In genomic region chr5:17234384-17234783, GRCh38 we compare ENCODE assay signal across 21 cellular contexts. TPM values are rescaled to one million over a fixed set of nuclear protein-coding genes. Genes with fewer than 3 reads are reported as not detected.
DNase-seq lines count a peak whose midpoint lies in the region; ATAC-seq and TF ChIP-seq lines count a peak whose summit lies in the region.
"Had no signal": no experiment of that assay in that cellular context is flagged by ENCODE, and none has a peak within 500 bp of the region (broad histone marks: within the 10 kb centered on the region; RNA-seq: fewer than 3 reads in every experiment).

No MANE protein-coding gene starts in this region.

- H2BK120ac ChIP-seq in mesenchymal stem cell (ENCODE audit: low read depth, low read length), result no peak overlapping the region

- no peaks in the 10 kb centered on the region; the same call in 1 of the 2 replicates for H3K9me3 ChIP-seq in SK-N-MC (ENCODE audit: low read depth, low read length)
- H3K9me3 ChIP-seq in mesenchymal stem cell (ENCODE audit: control insufficient read depth, low read length), result no peaks in the 10 kb centered on the region
- H3K9me3 ChIP-seq in spleen, result no peaks in the 10 kb centered on the region
- H3K9me3 ChIP-seq in transverse colon, result no peaks in the 10 kb centered on the region

- H2BK5ac ChIP-seq in mesenchymal stem cell (ENCODE audit: low read depth, low read length, poor library complexity, severe bottlenecking), result no peak overlapping the region

- peak overlapping the region in 2 of 4 donors; percentile 20 to 86 for H3K4me3 Mint-ChIP-seq in IgD-negative memory B cell
- H3K4me3 Mint-ChIP-seq in activated T-cell treated with anti-CD3 and anti-CD28 coated beads, Interleukin-2, amount 50 U/mL, for 4 hours, result no peak overlapping the region

- TF ChIP-seq EP300 in transverse colon (IDR thresholded peaks at IDR 0.05; ENCODE audit: low read depth), result no peak

- H4K8ac ChIP-seq in mesenchymal stem cell (ENCODE audit: low read length), result no peak overlapping the region

- H2AK5ac ChIP-seq in mesenchymal stem cell (ENCODE audit: low read length, severe bottlenecking), result no peak overlapping the region

- no peaks in the 10 kb centered on the region for H3K27me3 Mint-ChIP-seq in IgD-negative memory B cell
- H3K27me3 Mint-ChIP-seq in activated T-cell treated with anti-CD3 and anti-CD28 coated beads, Interleukin-2, amount 50 U/mL, for 4 hours (ENCODE audit: low read depth), result no peaks in the 10 kb centered on the region

- TF ChIP-seq POLR2A in spleen (IDR thresholded peaks at IDR 0.05) (no peak), transverse colon (IDR thresholded peaks at IDR 0.05) (no peak)

- H3K23ac ChIP-seq in mesenchymal stem cell (ENCODE audit: low read length in 2 of 2), result no peak overlapping the region

- intact Hi-C loops in spleen (cut with DNase I; ENCODE audit: low total_unique reads), result no loop called here
- intact Hi-C loops in transverse colon (cut with DNase I; ENCODE audit: low total_unique reads), result no loop called here

- no peak overlapping the region for H3K14ac ChIP-seq in mesenchymal stem cell (ENCODE audit: low read length in 2 of 2)

- H3K27ac Mint-ChIP-seq in IgD-negative memory B cell, result peak overlapping the region in 2 of 3 donors; percentile 71 to 76

- in situ Hi-C loops in transverse colon (cut with MboI; ENCODE audit: low pct_ligation_motif_present in 1 of 4, low pct_unique_long_range_greater_than_20kb in 1 of 4, low sequenced_read_pairs in 3 of 4), result no loop called here

- H3K4me1 Mint-ChIP-seq in IgD-negative memory B cell, result peaks cover 50 to 68% (median 68%) of the 10 kb centered on the region in 3 donors
- H3K4me1 Mint-ChIP-seq in activated T-cell treated with anti-CD3 and anti-CD28 coated beads, Interleukin-2, amount 50 U/mL, for 4 hours (ENCODE audit: low read depth), result no peaks in the 10 kb centered on the region

- H3K4me3 ChIP-seq in SK-N-MC (no peak overlapping the region), mesenchymal stem cell (ENCODE audit: insufficient read depth in 1 of 2, low read depth in 1 of 2, low read length in 2 of 2) (no peak overlapping the region), spleen (peak overlapping the region in 1 of 8 donors; percentile 36), transverse colon (no peak overlapping the region), coronary artery (no peak overlapping the region)

- no peak overlapping the region for H2BK15ac ChIP-seq in mesenchymal stem cell (ENCODE audit: low read depth, poor library complexity, severe bottlenecking)

- WGBS in mesenchymal stem cell, result 74% methylated on average over 4 of the region's 4 CpGs
- WGBS in spleen, 5 donors, result 75 to 86% (median 78%) methylated on average over 4 of the region's 4 CpGs
- WGBS in transverse colon (ENCODE audit: low coverage in 1 of 2), 2 donors, result 78 to 82% methylated on average over 4 of the region's 4 CpGs

- H4K91ac ChIP-seq in mesenchymal stem cell (ENCODE audit: low read length), result no peak overlapping the region

- H3K4me2 ChIP-seq in mesenchymal stem cell (ENCODE audit: low read length, poor library complexity, severe bottlenecking), result no peak overlapping the region

- ATAC-seq in activated T-cell treated with anti-CD3 and anti-CD28 coated beads, Interleukin-2, amount 50 U/mL, for 4 hours, result no peak
- ATAC-seq: HepG2 had no signal

- H3K36me3 ChIP-seq in SK-N-MC (ENCODE audit: insufficient read depth, low read length) (peaks cover 79% of the 10 kb centered on the region), mesenchymal stem cell (ENCODE audit: control insufficient read depth in 1 of 2, insufficient read depth in 2 of 2, low read depth in 1 of 2, low read length in 2 of 2) (peaks cover 6 to 67% of the 10 kb centered on the region in 2 experiments), spleen (peaks cover 0 to 28% (median 0%) of the 10 kb centered on the region in 6 donors), transverse colon (no peaks in the 10 kb centered on the region)

- H2AFZ ChIP-seq in mesenchymal stem cell (ENCODE audit: low read depth, low read length), result no peak overlapping the region

- H3K36me3 Mint-ChIP-seq in IgD-negative memory B cell, result peaks cover 10% of the 10 kb centered on the region
- no peaks in the 10 kb centered on the region for H3K36me3 Mint-ChIP-seq in activated T-cell treated with anti-CD3 and anti-CD28 coated beads, Interleukin-2, amount 50 U/mL, for 4 hours (ENCODE audit: insufficient read depth)

- no peaks in the 10 kb centered on the region for H3K79me1 ChIP-seq in mesenchymal stem cell (replicated peaks; ENCODE audit: low read length, poor library complexity, severe bottlenecking)

- H3K9ac ChIP-seq in SK-N-MC (ENCODE audit: insufficient read length) (no peak overlapping the region), mesenchymal stem cell (ENCODE audit: low read length) (no peak overlapping the region)

- H3K27me3 ChIP-seq in mesenchymal stem cell (ENCODE audit: control insufficient read depth in 1 of 2, insufficient read depth in 1 of 2, low read length in 2 of 2), result no peaks in the 10 kb centered on the region
- H3K27me3 ChIP-seq in spleen (replicated peaks in 1 of 7), result no peaks in the 10 kb centered on the region
- H3K27me3 ChIP-seq in transverse colon, result no peaks in the 10 kb centered on the region

- TF ChIP-seq CTCF in spleen (IDR thresholded peaks at IDR 0.05 in 8 of 11, conservative IDR thresholded peaks at IDR 0.05 in 3 of 11) (no peak), transverse colon (IDR thresholded peaks at IDR 0.05) (no peak), coronary artery (IDR thresholded peaks at IDR 0.05) (no peak)

- 0 out of 2 replicates have a peak overlapping the region, but pooled peaks have one; percentile 32 for H3K27ac ChIP-seq in SK-N-MC
- no peak overlapping the region for H3K27ac ChIP-seq in mesenchymal stem cell (ENCODE audit: low read length, poor library complexity, severe bottlenecking)
- peak overlapping the region in 6 of 8 donors; percentile 24 to 74 (median 72) for H3K27ac ChIP-seq in spleen
- no peak overlapping the region for H3K27ac ChIP-seq in transverse colon
- no peak overlapping the region for H3K27ac ChIP-seq in coronary artery

- no peak overlapping the region for H3K18ac ChIP-seq in mesenchymal stem cell (ENCODE audit: low read depth in 1 of 2, low read length in 2 of 2)

- H3K4me1 ChIP-seq in mesenchymal stem cell (ENCODE audit: control insufficient read depth, insufficient read depth, low read depth, low read length) (peaks cover 3% of the 10 kb centered on the region), spleen (peaks cover 0 to 67% (median 16%) of the 10 kb centered on the region in 6 donors), transverse colon (no peaks in the 10 kb centered on the region)

- DNase-seq in SK-N-MC (ENCODE audit: low read depth, low spot score) (no peak), mesenchymal stem cell (peak; percentile 85), spleen (no peak), transverse colon (no peak), NCI-H526 treated with DMSO at 0.1 percent for 48 hours (lab: John Stamatoyannopoulos, UW) (no peak), coronary artery (ENCODE audit: low spot score) (no peak)
- DNase-seq in activated T-cell treated with anti-CD3 and anti-CD28 coated beads, Interleukin-2, amount 50 U/mL, for 4 hours, result no peak
- DNase-seq: C1 segment of cervical spinal cord; EL; GF-D8; KBM-7; NCI-H1092 treated with DMSO at 0.1 percent for 48 hours; NCI-H1436 treated with DMSO at 0.1 percent for 48 hours; NCI-H2029 treated with DMSO at 0.1 percent for 48 hours; NCI-H226; NCI-H510A treated with DMSO at 0.1 percent for 48 hours; NCI-H774; NK-92 treated with Interleukin-12 subunit alpha and Interleukin-12 subunit beta, amount 100 ng/mL, for 24 hours; Right ventricle myocardium superior had no signal

- no peak overlapping the region for H3K4ac ChIP-seq in mesenchymal stem cell (ENCODE audit: low read depth in 1 of 2, low read length in 2 of 2)

- no peaks in the 10 kb centered on the region for H3K9me3 Mint-ChIP-seq in IgD-negative memory B cell
- H3K9me3 Mint-ChIP-seq in activated T-cell treated with anti-CD3 and anti-CD28 coated beads, Interleukin-2, amount 50 U/mL, for 4 hours, result peaks cover 6% of the 10 kb centered on the region

- no peak overlapping the region for H2BK12ac ChIP-seq in mesenchymal stem cell (ENCODE audit: low read length in 2 of 2)

RNA-seq across cellular contexts. Expression of gene BASP1, which starts 17.0 kb away (rescaled TPM):
- 149 TPM for polyA plus RNA-seq in IgD-negative memory B cell
- 308 TPM for polyA plus RNA-seq in mesenchymal stem cell (2013, experiment 1 of 2)
- polyA plus RNA-seq in mesenchymal stem cell (2013, experiment 2 of 2), result 322 TPM
- total RNA-seq in spleen, result 100 to 1,000 TPM in 5 of 7 donors, 10 to 100 TPM in 2; 81.8 to 168 (median 114) TPM
- polyA plus RNA-seq in spleen, result 10 to 100 TPM; 44.5 to 64.9 (median 51.1) TPM
- 10 to 100 TPM in 1 of 3 donors, 1 to 10 TPM in 2; 4.3 to 12.3 (median 4.7) TPM for total RNA-seq in activated T-cell treated with anti-CD3 and anti-CD28 coated beads, Interleukin-2, amount 50 U/mL, for 4 hours
- total RNA-seq in transverse colon, result 10 to 100 TPM in 2 of 4 donors, 1 to 10 TPM in 2; 1.5 to 36.4 (median 9.2) TPM
- total RNA-seq: HepG2 had no signal

Comparison
In these comparisons a context has a peak if more than half of its experiments do, and no peak if none do; other contexts are left out.
1. H3K27ac ChIP-seq: peak in SK-N-MC (single experiment) and spleen (6 of 8); none in mesenchymal stem cell (single experiment), transverse colon (0 of 4) and coronary artery (0 of 2).